In genomic region chr2:39851691-39852110, GRCh38 we compare ENCODE assay signal across 8 cellular contexts.
A peak's percentile ranks its signal among the peaks of the same experiment; 100 is the strongest.
DNase-seq lines count a peak whose midpoint lies in the region; ATAC-seq and TF ChIP-seq lines count a peak whose summit lies in the region.

No MANE protein-coding gene starts in this region.

- H3K9me3 Mint-ChIP-seq in activated CD8-positive, alpha-beta T cell treated with anti-CD3 and anti-CD28 coated beads for 36 hours, result no peaks in the 10 kb centered on the region
- no peaks in the 10 kb centered on the region for H3K9me3 Mint-ChIP-seq in activated CD8-positive, alpha-beta T cell treated with anti-CD3 and anti-CD28 coated beads, Interleukin-2, amount 10 ng/mL, durations not matched to agents 7 days and 5 days (ENCODE audit: insufficient read depth)

- no peaks in the 10 kb centered on the region for H3K36me3 ChIP-seq in SJCRH30

- peaks cover 12% of the 10 kb centered on the region for H3K4me1 ChIP-seq in SJCRH30

- no peaks in the 10 kb centered on the region for H3K36me3 Mint-ChIP-seq in activated CD8-positive, alpha-beta T cell treated with anti-CD3 and anti-CD28 coated beads for 36 hours (ENCODE audit: low read depth)
- H3K36me3 Mint-ChIP-seq in activated CD8-positive, alpha-beta T cell treated with anti-CD3 and anti-CD28 coated beads, Interleukin-2, amount 10 ng/mL, durations not matched to agents 7 days and 5 days (ENCODE audit: low read depth), result no peaks in the 10 kb centered on the region

- H3K4me1 Mint-ChIP-seq in activated CD8-positive, alpha-beta T cell treated with anti-CD3 and anti-CD28 coated beads for 36 hours (ENCODE audit: low read depth), result peaks cover 12% of the 10 kb centered on the region
- peaks cover 8% of the 10 kb centered on the region for H3K4me1 Mint-ChIP-seq in activated CD8-positive, alpha-beta T cell treated with anti-CD3 and anti-CD28 coated beads, Interleukin-2, amount 10 ng/mL, durations not matched to agents 7 days and 5 days (ENCODE audit: low read depth)

- POLR2A ChIA-PET in activated CD8-positive, alpha-beta T cell treated with anti-CD3 and anti-CD28 coated beads for 36 hours (lab: Charles Lee), result no interaction called here
- POLR2A ChIA-PET in activated CD8-positive, alpha-beta T cell treated with anti-CD3 and anti-CD28 coated beads, Interleukin-2, amount 10 ng/mL, durations not matched to agents 7 days and 5 days (lab: Charles Lee), result no interaction called here

- TF ChIP-seq CTCF in activated CD8-positive, alpha-beta T cell treated with anti-CD3 and anti-CD28 coated beads for 36 hours (IDR thresholded peaks at IDR 0.05), result no peak

- no peak for ATAC-seq in activated CD8-positive, alpha-beta T cell treated with anti-CD3 and anti-CD28 coated beads for 36 hours
- ATAC-seq in activated CD8-positive, alpha-beta T cell treated with anti-CD3 and anti-CD28 coated beads, Interleukin-2, amount 10 ng/mL, durations not matched to agents 7 days and 5 days, result no peak
- peak; percentile 97 for ATAC-seq in HG02884 (IDR thresholded peaks at IDR 0.05; ENCODE audit: unreplicated experiment)

- H3K4me3 ChIP-seq in SJCRH30, result peak overlapping the region; percentile 35

- peaks cover 12% of the 10 kb centered on the region for H3K27me3 Mint-ChIP-seq in activated CD8-positive, alpha-beta T cell treated with anti-CD3 and anti-CD28 coated beads for 36 hours
- H3K27me3 Mint-ChIP-seq in activated CD8-positive, alpha-beta T cell treated with anti-CD3 and anti-CD28 coated beads, Interleukin-2, amount 10 ng/mL, durations not matched to agents 7 days and 5 days (ENCODE audit: low read depth), result peaks cover 14% of the 10 kb centered on the region

- DNase-seq in activated CD8-positive, alpha-beta T cell treated with anti-CD3 and anti-CD28 coated beads for 36 hours, result peak; percentile 12
- no peak for DNase-seq in activated CD8-positive, alpha-beta T cell treated with anti-CD3 and anti-CD28 coated beads, Interleukin-2, amount 10 ng/mL, durations not matched to agents 7 days and 5 days
- DNase-seq in SJCRH30 (peak; percentile 75 to 84), non-pigmented ciliary epithelial cell (ENCODE audit: low read depth) (peak; percentile 22), NCI-H2171 treated with DMSO at 0.1 percent for 48 hours (lab: John Stamatoyannopoulos, UW) (no peak), mesenteric fat pad (ENCODE audit: low spot score) (no peak), glomerular visceral epithelial cell (ENCODE audit: extremely low spot score) (no peak)

- no peaks in the 10 kb centered on the region for H3K27me3 ChIP-seq in SJCRH30

- intact Hi-C loops in activated CD8-positive, alpha-beta T cell treated with anti-CD3 and anti-CD28 coated beads for 36 hours (cut with micrococcal nuclease), result no loop called here

- no peak overlapping the region for H3K4me3 Mint-ChIP-seq in activated CD8-positive, alpha-beta T cell treated with anti-CD3 and anti-CD28 coated beads for 36 hours
- H3K4me3 Mint-ChIP-seq in activated CD8-positive, alpha-beta T cell treated with anti-CD3 and anti-CD28 coated beads, Interleukin-2, amount 10 ng/mL, durations not matched to agents 7 days and 5 days, result no peak overlapping the region

- no peak overlapping the region for H3K27ac Mint-ChIP-seq in activated CD8-positive, alpha-beta T cell treated with anti-CD3 and anti-CD28 coated beads for 36 hours
- H3K27ac Mint-ChIP-seq in activated CD8-positive, alpha-beta T cell treated with anti-CD3 and anti-CD28 coated beads, Interleukin-2, amount 10 ng/mL, durations not matched to agents 7 days and 5 days, result no peak overlapping the region

- no peaks in the 10 kb centered on the region for H3K9me3 ChIP-seq in SJCRH30 (replicated peaks)

- no peak overlapping the region for H3K27ac ChIP-seq in SJCRH30

- CTCF ChIA-PET in activated CD8-positive, alpha-beta T cell treated with anti-CD3 and anti-CD28 coated beads for 36 hours (lab: Charles Lee), result interaction anchor here (1.4 to 1.8 kb wide), 2 partner anchors 14 to 318 kb away, joined by 3 to 6 read pairs; no protein-coding TSS in a partner anchor
- CTCF ChIA-PET in activated CD8-positive, alpha-beta T cell treated with anti-CD3 and anti-CD28 coated beads, Interleukin-2, amount 10 ng/mL, durations not matched to agents 7 days and 5 days (lab: Charles Lee), result interaction anchor here (1.5 kb wide), 1 partner anchor 14 kb away, joined by 5 read pairs; no protein-coding TSS in a partner anchor

Comparison
In these comparisons a context has a peak if more than half of its experiments do, and no peak if none do; other contexts are left out.
1. DNase-seq: peak in activated CD8-positive, alpha-beta T cell treated with anti-CD3 and anti-CD28 coated beads for 36 hours (single experiment), SJCRH30 (2 of 2) and non-pigmented ciliary epithelial cell (single experiment); none in activated CD8-positive, alpha-beta T cell treated with anti-CD3 and anti-CD28 coated beads, Interleukin-2, amount 10 ng/mL, durations not matched to agents 7 days and 5 days (single experiment), NCI-H2171 treated with DMSO at 0.1 percent for 48 hours (single experiment), mesenteric fat pad (single experiment) and glomerular visceral epithelial cell (single experiment).